24 cellular contexts compared by ENCODE assay signal in genomic region chr4:179692251-179692650, GRCh38.
DNase-seq lines count a peak whose midpoint lies in the region; ATAC-seq, FAIRE-seq and TF ChIP-seq lines count a peak whose summit lies in the region.
"Had no signal": no experiment of that assay in that cellular context is flagged by ENCODE, and none has a peak within 500 bp of the region (broad histone marks: within the 10 kb centered on the region; RNA-seq: fewer than 3 reads in every experiment).

No MANE protein-coding gene starts in this region.

- no peak overlapping the region for H3K4me2 ChIP-seq in SK-N-SH
- no peak overlapping the region for H3K4me2 ChIP-seq in astrocyte (ENCODE audit: low read length)
- H3K4me2 ChIP-seq in MM.1S (ENCODE audit: low read depth, low read length) = no peak overlapping the region
- H3K4me2 ChIP-seq: BLaER1 had no signal

- no peaks in the 10 kb centered on the region for H3K79me2 ChIP-seq in SK-N-SH (ENCODE audit: insufficient read depth)
- H3K79me2 ChIP-seq in astrocyte (ENCODE audit: insufficient read depth, low read length) = no peaks in the 10 kb centered on the region
- H3K79me2 ChIP-seq in MM.1S (ENCODE audit: low read length) = no peaks in the 10 kb centered on the region

- H3K27ac Mint-ChIP-seq in astrocyte (ENCODE audit: unreplicated experiment) = no peak overlapping the region
- H3K27ac Mint-ChIP-seq in activated T-cell treated with anti-CD3 and anti-CD28 coated beads, Interleukin-2, amount 50 U/mL, for 24 hours = no peak overlapping the region
- H3K27ac Mint-ChIP-seq: B cell; CD14-positive monocyte; CD4-positive, alpha-beta T cell; CD8-positive, alpha-beta memory T cell had no signal

- peak; percentile 48 to 85; a peak in 3 of 4 replicates for TF ChIP-seq EP300 in SK-N-SH (IDR thresholded peaks at IDR 0.05; ENCODE audit: borderline replicate concordance in 1 of 2, low read depth in 1 of 2, low read length in 1 of 2)

- peaks cover 2% of the 10 kb centered on the region for H3K9me3 Mint-ChIP-seq in astrocyte (ENCODE audit: unreplicated experiment)
- H3K9me3 Mint-ChIP-seq in activated T-cell treated with anti-CD3 and anti-CD28 coated beads, Interleukin-2, amount 50 U/mL, for 24 hours = peaks cover 7% of the 10 kb centered on the region

- FAIRE-seq in astrocyte (lab: Jason Lieb, UNC) = no peak
- FAIRE-seq: A204.1, D721Med, G401.6, GM12892, H1 had no signal

- TF ChIP-seq POLR2A in body of pancreas (IDR thresholded peaks at IDR 0.05) = no peak

- H3K27me3 Mint-ChIP-seq in astrocyte (ENCODE audit: low read depth, unreplicated experiment) = no peaks in the 10 kb centered on the region
- no peaks in the 10 kb centered on the region for H3K27me3 Mint-ChIP-seq in activated T-cell treated with anti-CD3 and anti-CD28 coated beads, Interleukin-2, amount 50 U/mL, for 24 hours
- H3K27me3 Mint-ChIP-seq: B cell; CD4-positive, alpha-beta T cell; CD8-positive, alpha-beta memory T cell had no signal

- intact Hi-C loops in body of pancreas (cut with DNase I) = no loop called here

- H3K4me3 Mint-ChIP-seq in astrocyte (ENCODE audit: unreplicated experiment) = no peak overlapping the region
- no peak overlapping the region for H3K4me3 Mint-ChIP-seq in activated T-cell treated with anti-CD3 and anti-CD28 coated beads, Interleukin-2, amount 50 U/mL, for 24 hours
- H3K4me3 Mint-ChIP-seq: B cell; CD14-positive monocyte; CD4-positive, alpha-beta T cell; CD8-positive, alpha-beta memory T cell had no signal

- H4K20me1 ChIP-seq in SK-N-SH (ENCODE audit: insufficient read depth) (no peaks in the 10 kb centered on the region), astrocyte (ENCODE audit: insufficient read depth, low read length) (no peaks in the 10 kb centered on the region), MM.1S (ENCODE audit: insufficient read depth, low read length) (no peaks in the 10 kb centered on the region)
- H4K20me1 ChIP-seq: BLaER1 had no signal

- H3K4me1 ChIP-seq in SK-N-SH (ENCODE audit: control insufficient read depth in 1 of 2, insufficient read depth in 2 of 2, low read depth in 1 of 2, low read length in 1 of 2) (no peaks in the 10 kb centered on the region; a peak in 1 of 4 replicates), astrocyte (ENCODE audit: insufficient read depth, low read length) (no peaks in the 10 kb centered on the region), MM.1S (ENCODE audit: low read length) (no peaks in the 10 kb centered on the region), body of pancreas (no peaks in the 10 kb centered on the region)
- H3K4me1 ChIP-seq: BLaER1 had no signal

- H3K4me1 Mint-ChIP-seq in astrocyte (ENCODE audit: low read depth, unreplicated experiment) = peaks cover 6% of the 10 kb centered on the region
- no peaks in the 10 kb centered on the region for H3K4me1 Mint-ChIP-seq in activated T-cell treated with anti-CD3 and anti-CD28 coated beads, Interleukin-2, amount 50 U/mL, for 24 hours (ENCODE audit: low read depth)
- H3K4me1 Mint-ChIP-seq: B cell; CD14-positive monocyte; CD8-positive, alpha-beta memory T cell had no signal

- peaks cover 5% of the 10 kb centered on the region for H3F3A ChIP-seq in SK-N-SH (replicated peaks; ENCODE audit: insufficient read depth)
- no peaks in the 10 kb centered on the region for H3F3A ChIP-seq in MM.1S (ENCODE audit: insufficient read depth, low read length)

- no peaks in the 10 kb centered on the region for H3K36me3 ChIP-seq in SK-N-SH (replicated peaks in 1 of 2; ENCODE audit: control insufficient read depth in 1 of 2, insufficient read depth in 2 of 2, low read length in 1 of 2)
- no peaks in the 10 kb centered on the region for H3K36me3 ChIP-seq in astrocyte (ENCODE audit: insufficient read depth, low read length)
- no peaks in the 10 kb centered on the region for H3K36me3 ChIP-seq in MM.1S (replicated peaks; ENCODE audit: insufficient read depth, low read length)
- no peaks in the 10 kb centered on the region for H3K36me3 ChIP-seq in body of pancreas (replicated peaks in 1 of 2; ENCODE audit: insufficient read depth in 1 of 2, low read depth in 2 of 2)
- H3K36me3 ChIP-seq: BLaER1 had no signal

- DNase-seq in EL (peak; percentile 0), SK-N-SH (no peak), astrocyte (ENCODE audit: low read depth) (peak; percentile 33), retinal pigment epithelial cell (ENCODE audit: low read depth) (peak; percentile 88), NCI-H2029 treated with DMSO at 0.1 percent for 48 hours (lab: John Stamatoyannopoulos, UW) (no peak), MM.1S (no peak), body of pancreas (no peak)
- DNase-seq in activated T-cell treated with anti-CD3 and anti-CD28 coated beads, Interleukin-2, amount 50 U/mL, for 24 hours = no peak
- DNase-seq: CD4-positive, alpha-beta T cell; CD8-positive, alpha-beta memory T cell; DMS 273 treated with DMSO at 0.1 percent for 48 hours; DMS79; GM23248; H7; HCEC 1CT had no signal

- H3K4me3 ChIP-seq in SK-N-SH (ENCODE audit: low read depth in 2 of 2, low read length in 1 of 2) = no peak overlapping the region
- H3K4me3 ChIP-seq in astrocyte (ENCODE audit: insufficient read depth, low read depth, low read length) = no peak overlapping the region
- no peak overlapping the region for H3K4me3 ChIP-seq in retinal pigment epithelial cell (ENCODE audit: low read length)
- no peak overlapping the region for H3K4me3 ChIP-seq in MM.1S (ENCODE audit: low read length)
- H3K4me3 ChIP-seq in body of pancreas = no peak overlapping the region
- H3K4me3 ChIP-seq: BLaER1, GM23248 had no signal

- CTCF ChIA-PET in SK-N-SH (lab: Yijun Ruan, JAX) = no interaction called here

- H3K9ac ChIP-seq in SK-N-SH = no peak overlapping the region
- no peak overlapping the region for H3K9ac ChIP-seq in astrocyte (ENCODE audit: low read length)
- H3K9ac ChIP-seq in MM.1S (ENCODE audit: low read length) = no peak overlapping the region
- H3K9ac ChIP-seq: BLaER1, GM23248 had no signal

- WGBS in SK-N-SH (ENCODE audit: low lambda C conversion rate) = 0% methylated on average over 1 of the region's 1 CpG
- WGBS in body of pancreas, 2 donors = 9 to 20% methylated on average over 1 of the region's 1 CpG

- POLR2A ChIA-PET in SK-N-SH (lab: Yijun Ruan, JAX) = no interaction called here

- H3K27me3 ChIP-seq in SK-N-SH (ENCODE audit: insufficient read depth) (no peaks in the 10 kb centered on the region), astrocyte (ENCODE audit: insufficient read depth, low read length) (no peaks in the 10 kb centered on the region), MM.1S (replicated peaks; ENCODE audit: insufficient read depth, low read length) (no peaks in the 10 kb centered on the region), body of pancreas (no peaks in the 10 kb centered on the region)
- H3K27me3 ChIP-seq: BLaER1 had no signal

- H3K27ac ChIP-seq in SK-N-SH (ENCODE audit: low read depth in 2 of 2, low read length in 1 of 2) = peak overlapping the region; percentile 22 to 45; a peak in 3 of 4 replicates
- no peak overlapping the region for H3K27ac ChIP-seq in astrocyte (ENCODE audit: low read depth, low read length)
- H3K27ac ChIP-seq in MM.1S (ENCODE audit: low read length) = no peak overlapping the region
- H3K27ac ChIP-seq in body of pancreas = no peak overlapping the region
- H3K27ac ChIP-seq: 22Rv1, BLaER1, GM23248 had no signal

- no peak for TF ChIP-seq RAD21 in SK-N-SH (IDR thresholded peaks at IDR 0.05; ENCODE audit: low read length)

- no peaks in the 10 kb centered on the region for H3K36me3 Mint-ChIP-seq in astrocyte (ENCODE audit: low read depth, unreplicated experiment)
- no peaks in the 10 kb centered on the region for H3K36me3 Mint-ChIP-seq in activated T-cell treated with anti-CD3 and anti-CD28 coated beads, Interleukin-2, amount 50 U/mL, for 24 hours (ENCODE audit: low read depth)
- H3K36me3 Mint-ChIP-seq: CD14-positive monocyte; CD8-positive, alpha-beta memory T cell had no signal

- no peak for ATAC-seq in body of pancreas

- H3K9me2 ChIP-seq in SK-N-SH (no peaks in the 10 kb centered on the region), MM.1S (replicated peaks; ENCODE audit: insufficient read depth, low read length) (no peaks in the 10 kb centered on the region)

- H2AFZ ChIP-seq in SK-N-SH (ENCODE audit: low read depth) (peak overlapping the region; percentile 13; the same call in 1 of the 2 replicates), astrocyte (ENCODE audit: low read depth, low read length) (no peak overlapping the region), MM.1S (ENCODE audit: low read length) (no peak overlapping the region)
- H2AFZ ChIP-seq: GM23248 had no signal

- H3K9me3 ChIP-seq in SK-N-SH = peaks cover 5% of the 10 kb centered on the region
- no peaks in the 10 kb centered on the region for H3K9me3 ChIP-seq in astrocyte (ENCODE audit: insufficient read depth, low read depth, low read length)
- no peaks in the 10 kb centered on the region for H3K9me3 ChIP-seq in MM.1S (replicated peaks; ENCODE audit: insufficient read depth, low read length)
- no peaks in the 10 kb centered on the region for H3K9me3 ChIP-seq in body of pancreas
- H3K9me3 ChIP-seq: BLaER1 had no signal

- TF ChIP-seq CTCF in SK-N-SH (IDR thresholded peaks at IDR 0.05) (no peak), astrocyte (IDR thresholded peaks at IDR 0.05; ENCODE audit: insufficient read depth, low read depth, low read length) (no peak), retinal pigment epithelial cell (conservative IDR thresholded peaks at IDR 0.05; ENCODE audit: low read depth, low read length) (no peak), MM.1S (IDR thresholded peaks at IDR 0.05; ENCODE audit: low read length) (no peak), body of pancreas (IDR thresholded peaks at IDR 0.05) (no peak)

TF ChIP-seq in SK-N-SH, 30 proteins besides CTCF, POLR2A, EP300 and RAD21 (continues in another document):
- TF ChIP-seq POLR2AphosphoS5 (IDR thresholded peaks at IDR 0.05; ENCODE audit: low read depth, low read length) = no peak
- TF ChIP-seq USF2 (IDR thresholded peaks at IDR 0.05; ENCODE audit: borderline replicate concordance, low read depth, low read length) = no peak
- no peak for TF ChIP-seq SIN3A (IDR thresholded peaks at IDR 0.05; ENCODE audit: borderline replicate concordance, low read depth, low read length)
- TF ChIP-seq RCOR1 (IDR thresholded peaks at IDR 0.05; ENCODE audit: low read length) = no peak
- no peak for TF ChIP-seq YY1 (IDR thresholded peaks at IDR 0.05; ENCODE audit: low read depth)
- no peak for TF ChIP-seq EZH2phosphoT487 (IDR thresholded peaks at IDR 0.05; ENCODE audit: borderline replicate concordance, low read depth)
- TF ChIP-seq ELF1 (IDR thresholded peaks at IDR 0.05) = no peak
- TF ChIP-seq SMC3 (IDR thresholded peaks at IDR 0.05; ENCODE audit: low read depth, low read length) = no peak

Comparison
In these comparisons a context has a peak if more than half of its experiments do, and no peak if none do; other contexts are left out.
1. DNase-seq: peak in EL (single experiment), astrocyte (single experiment) and retinal pigment epithelial cell (single experiment); none in SK-N-SH (single experiment), activated T-cell treated with anti-CD3 and anti-CD28 coated beads, Interleukin-2, amount 50 U/mL, for 24 hours (single experiment), NCI-H2029 treated with DMSO at 0.1 percent for 48 hours (single experiment), MM.1S (single experiment) and body of pancreas (0 of 4).
2. H3K27ac ChIP-seq: peak in SK-N-SH (2 of 2); none in astrocyte (single experiment), MM.1S (single experiment) and body of pancreas (0 of 4).